In the genomic region with DNA sequence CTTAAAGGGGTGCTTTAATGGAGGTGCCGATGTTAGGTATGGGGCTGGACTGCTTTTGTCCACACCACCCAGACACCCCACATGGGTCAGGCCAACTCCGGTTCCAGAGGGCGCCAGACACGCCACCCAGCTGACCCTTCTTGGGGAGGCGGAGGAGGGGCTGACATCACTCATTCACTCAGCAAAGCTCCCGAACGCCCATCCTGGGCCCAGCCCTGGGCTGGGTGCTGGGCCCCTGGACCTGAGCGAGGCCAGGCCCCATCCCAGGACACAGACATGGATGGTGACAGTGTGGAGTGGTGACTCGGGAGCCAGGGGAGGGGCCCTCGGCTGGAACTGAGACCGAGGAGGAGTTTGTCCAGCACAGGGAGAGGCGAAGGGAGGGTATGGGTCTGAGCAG, we compare ENCODE assay signal across 31 cellular contexts.
"Had no signal": no experiment of that assay in that cellular context is flagged by ENCODE, and none has a peak within 500 bp of the region (broad histone marks: within the 10 kb centered on the region; RNA-seq: fewer than 3 reads in every experiment).

No MANE protein-coding gene starts in this region.

- ATAC-seq: left colon; left lung; lower lobe of right lung; naive thymus-derived CD8-positive, alpha-beta T cell; pancreas; right cardiac atrium; sciatic nerve; upper lobe of right lung had no signal

- H3K9me3 Mint-ChIP-seq: stimulated activated naive CD8-positive, alpha-beta T cell treated with anti-CD3 and anti-CD28 coated beads, Interleukin-15, Interleukin-2, amounts not matched to agents 100 ng/mL and 50 ng/mL, for 24 hours had no signal

- H3K27me3 Mint-ChIP-seq: naive thymus-derived CD8-positive, alpha-beta T cell; stimulated activated naive CD8-positive, alpha-beta T cell treated with anti-CD3 and anti-CD28 coated beads, Interleukin-15, Interleukin-2, amounts not matched to agents 100 ng/mL and 50 ng/mL, for 24 hours had no signal

- H3K27ac Mint-ChIP-seq: nephron; stimulated activated naive CD8-positive, alpha-beta T cell treated with anti-CD3 and anti-CD28 coated beads, Interleukin-15, Interleukin-2, amounts not matched to agents 100 ng/mL and 50 ng/mL, for 24 hours had no signal

- FAIRE-seq: keratinocyte, pancreas, urothelium cell line had no signal

- H3K4me3 Mint-ChIP-seq: naive thymus-derived CD8-positive, alpha-beta T cell; nephron; neural crest cell; stimulated activated naive CD8-positive, alpha-beta T cell treated with anti-CD3 and anti-CD28 coated beads, Interleukin-15, Interleukin-2, amounts not matched to agents 100 ng/mL and 50 ng/mL, for 24 hours had no signal

- H3K27ac ChIP-seq: left lung, lower lobe of right lung, neutrophil, pancreas, prostate gland, skin epidermis, suprapubic skin, thoracic aorta, tibial artery, upper lobe of right lung had no signal

- H3K27me3 ChIP-seq: left lung, neutrophil, pancreas, suprapubic skin, tibial artery, upper lobe of right lung had no signal

- H3K4me3 ChIP-seq: left lung, lower lobe of right lung, pancreas, prostate gland, skin epidermis, suprapubic skin, thoracic aorta, tibial artery, upper lobe of right lung had no signal

- H3K4me1 ChIP-seq: left lung, lower lobe of right lung, pancreas, prostate gland, suprapubic skin, tibial artery, upper lobe of right lung had no signal

- DNase-seq: hippocampal formation; left colon; lower lobe of right lung; mammary epithelial cell; mesenchymal stem cell; naive thymus-derived CD8-positive, alpha-beta T cell; occipital lobe; pancreas; posterior cingulate gyrus; retina; stimulated activated CD4-positive, alpha-beta T cell treated with anti-CD3 and anti-CD28 coated beads, Interleukin-12 subunit alpha, Interleukin-12 subunit beta, amount 100 ng/mL, for 4 hours; stimulated activated CD4-positive, alpha-beta T cell treated with anti-CD3 and anti-CD28 coated beads, Interleukin-15, amount 100 ng/mL, for 24 hours; stimulated activated CD4-positive, alpha-beta T cell treated with anti-CD3 and anti-CD28 coated beads, Interleukin-2, amount 100 ng/mL, for 24 hours; stimulated activated CD4-positive, alpha-beta T cell treated with anti-CD3 and anti-CD28 coated beads, Interleukin-4, amount 100 ng/mL, for 1 hour; stimulated activated naive CD4-positive, alpha-beta T cell; tibial artery; trophoblast cell; upper lobe of right lung had no signal

- H3K9me3 ChIP-seq: neutrophil, pancreas, prostate gland, thoracic aorta, upper lobe of right lung had no signal

- H3K4me1 Mint-ChIP-seq: nephron, neural crest cell had no signal
